ENCODE assay signal across 14 cellular contexts in genomic region chr1:117258075-117258474, GRCh38. TPM values are rescaled to one million over a fixed set of nuclear protein-coding genes. Genes with fewer than 3 reads are reported as not detected.
"Had no signal": no experiment of that assay in that cellular context is flagged by ENCODE, and none has a peak within 500 bp of the region (broad histone marks: within the 10 kb centered on the region; RNA-seq: fewer than 3 reads in every experiment).

No MANE protein-coding gene starts in this region.

RNA-seq across cellular contexts. Expression of gene VTCN1, which starts 47.3 kb away (rescaled TPM):
- total RNA-seq: activated naive CD4-positive, alpha-beta T cell treated with anti-CD3 and anti-CD28 coated beads for 36 hours; activated naive CD4-positive, alpha-beta T cell treated with anti-CD3 and anti-CD28 coated beads, Interleukin-2, amount 50 U/mL, for 72 hours; activated naive CD8-positive, alpha-beta T cell treated with anti-CD3 and anti-CD28 coated beads for 36 hours; activated naive CD8-positive, alpha-beta T cell treated with anti-CD3 and anti-CD28 coated beads, Interleukin-2, amount 10 ng/mL, durations not matched to agents 7 days and 5 days; activated T-cell treated with anti-CD3 and anti-CD28 coated beads, Interleukin-2, amount 50 U/mL, for 4 hours; activated T-cell treated with anti-CD3 and anti-CD28 coated beads, Interleukin-2, amount 50 U/mL, for 72 hours; activated T-helper 1 cell treated with anti-CD3 and anti-CD28 coated beads, Interleukin-12 subunit alpha, Interleukin-12 subunit beta, Interleukin-2, Interleukin-4 antibody, amounts not matched to agents 30 ng/mL and 10 ng/mL and 1 ng/mL, durations not matched to agents 14 hours and 24 hours and 36 hours; activated T-helper 17 cell treated with anti-CD3 and anti-CD28 coated beads, Interleukin-2, amount 50 U/mL, for 72 hours; activated T-helper 2 cell treated with anti-CD3 and anti-CD28 coated beads, Interferon-gamma antibody, Interleukin-2, Interleukin-4, amounts not matched to agents 10 μg/mL and 5 μg/mL and 100 μg/mL, durations not matched to agents 14 hours and 24 hours and 36 hours; adrenal gland; ascending aorta; cardiac muscle cell; cardiac septum; chondrocyte had no signal
- polyA plus RNA-seq: adrenal gland had no signal
